In genomic region chr6:71463061-71463460, GRCh38 we compare ENCODE assay signal across 28 cellular contexts.
"Had no signal": no experiment of that assay in that cellular context is flagged by ENCODE, and none has a peak within 500 bp of the region (broad histone marks: within the 10 kb centered on the region; RNA-seq: fewer than 3 reads in every experiment).

No MANE protein-coding gene starts in this region.

- H3K4me3 Mint-ChIP-seq: activated B cell treated with CpG ODN at 0.5 μM for 24 hours; activated CD4-positive, alpha-beta T cell treated with anti-CD3 and anti-CD28 coated beads, Interleukin-2, amount 10 ng/mL, durations not matched to agents 24 days and 14 days; activated CD8-positive, alpha-beta memory T cell treated with anti-CD3 and anti-CD28 coated beads, Interleukin-2, amount 10 ng/mL, durations not matched to agents 7 days and 5 days; activated naive CD4-positive, alpha-beta T cell treated with anti-CD3 and anti-CD28 coated beads, Interleukin-2, amount 50 U/mL, for 24 hours; activated T-cell treated with anti-CD3 and anti-CD28 coated beads, Interleukin-2, amount 50 U/mL, for 24 hours; activated T-helper 1 cell treated with anti-CD3 and anti-CD28 coated beads, Interleukin-12 subunit alpha, Interleukin-12 subunit beta, Interleukin-2, Interleukin-4 antibody, amounts not matched to agents 30 ng/mL and 10 ng/mL and 1 ng/mL, durations not matched to agents 14 hours and 24 hours and 36 hours; brain; T-helper 1 cell treated with Interleukin-12 subunit alpha and Interleukin-12 subunit beta and Interleukin-4 antibody, amounts not matched to agents 30 μg/mL and 1 μg/mL, for 36 hours had no signal

- H3K36me3 Mint-ChIP-seq: activated CD8-positive, alpha-beta memory T cell treated with anti-CD3 and anti-CD28 coated beads, Interleukin-2, amount 10 ng/mL, durations not matched to agents 7 days and 5 days; activated naive CD4-positive, alpha-beta T cell treated with anti-CD3 and anti-CD28 coated beads, Interleukin-2, amount 50 U/mL, for 24 hours had no signal

- DNase-seq: activated B cell treated with CpG ODN at 0.5 μM for 24 hours; activated CD4-positive, alpha-beta T cell treated with anti-CD3 and anti-CD28 coated beads for 1 hour; activated CD4-positive, alpha-beta T cell treated with anti-CD3 and anti-CD28 coated beads, Interleukin-2, amount 10 ng/mL, durations not matched to agents 24 days and 14 days; activated CD4-positive, alpha-beta T cell treated with anti-CD3 and anti-CD28 coated beads, Interleukin-2, amount 50 U/mL, for 48 hours; activated CD8-positive, alpha-beta memory T cell treated with anti-CD3 and anti-CD28 coated beads, Interleukin-2, amount 10 ng/mL, durations not matched to agents 7 days and 5 days; activated effector memory CD4-positive, alpha-beta T cell treated with Interleukin-2 at 50 U/mL for 16 hours; activated naive CD4-positive, alpha-beta T cell; activated T-cell treated with anti-CD3 and anti-CD28 coated beads, Interleukin-2, amount 50 U/mL, for 24 hours; amygdala; Karpas-422; NCI-H1417; NCI-H1694; NCI-H2029; NCI-H2107; NCI-H2171 treated with DMSO at 0.1 percent for 48 hours; NCI-H345; NCI-H510A; NCI-H526 treated with DMSO at 0.1 percent for 48 hours; NCI-H82; Peyer's patch; Right ventricle myocardium superior had no signal

- H3K27me3 Mint-ChIP-seq: activated CD4-positive, alpha-beta T cell treated with anti-CD3 and anti-CD28 coated beads, Interleukin-2, amount 10 ng/mL, durations not matched to agents 24 days and 14 days; activated CD8-positive, alpha-beta memory T cell treated with anti-CD3 and anti-CD28 coated beads, Interleukin-2, amount 10 ng/mL, durations not matched to agents 7 days and 5 days; activated naive CD4-positive, alpha-beta T cell treated with anti-CD3 and anti-CD28 coated beads, Interleukin-2, amount 50 U/mL, for 24 hours; brain had no signal

- ATAC-seq: activated CD8-positive, alpha-beta memory T cell treated with anti-CD3 and anti-CD28 coated beads, Interleukin-2, amount 10 ng/mL, durations not matched to agents 7 days and 5 days; K562 had no signal

- H3K9me3 ChIP-seq: Peyer's patch had no signal

- H3K4me1 Mint-ChIP-seq: activated CD4-positive, alpha-beta T cell treated with anti-CD3 and anti-CD28 coated beads, Interleukin-2, amount 10 ng/mL, durations not matched to agents 24 days and 14 days; activated CD8-positive, alpha-beta memory T cell treated with anti-CD3 and anti-CD28 coated beads, Interleukin-2, amount 10 ng/mL, durations not matched to agents 7 days and 5 days; activated naive CD4-positive, alpha-beta T cell treated with anti-CD3 and anti-CD28 coated beads, Interleukin-2, amount 50 U/mL, for 24 hours; brain had no signal

- H3K36me3 ChIP-seq: cardiac muscle cell, Peyer's patch had no signal

- H3K27ac Mint-ChIP-seq: activated B cell treated with CpG ODN at 0.5 μM for 24 hours; activated CD4-positive, alpha-beta T cell treated with anti-CD3 and anti-CD28 coated beads, Interleukin-2, amount 10 ng/mL, durations not matched to agents 24 days and 14 days; activated CD8-positive, alpha-beta memory T cell treated with anti-CD3 and anti-CD28 coated beads, Interleukin-2, amount 10 ng/mL, durations not matched to agents 7 days and 5 days; activated naive CD4-positive, alpha-beta T cell treated with anti-CD3 and anti-CD28 coated beads, Interleukin-2, amount 50 U/mL, for 24 hours; activated T-cell treated with anti-CD3 and anti-CD28 coated beads, Interleukin-2, amount 50 U/mL, for 24 hours; activated T-helper 1 cell treated with anti-CD3 and anti-CD28 coated beads, Interleukin-12 subunit alpha, Interleukin-12 subunit beta, Interleukin-2, Interleukin-4 antibody, amounts not matched to agents 30 ng/mL and 10 ng/mL and 1 ng/mL, durations not matched to agents 14 hours and 24 hours and 36 hours; brain; T-helper 1 cell treated with Interleukin-12 subunit alpha and Interleukin-12 subunit beta and Interleukin-4 antibody, amounts not matched to agents 30 μg/mL and 1 μg/mL, for 36 hours had no signal

- H3K27ac ChIP-seq: cardiac muscle cell, Peyer's patch, RWPE1 had no signal

- H3K9me3 Mint-ChIP-seq: activated CD4-positive, alpha-beta T cell treated with anti-CD3 and anti-CD28 coated beads, Interleukin-2, amount 10 ng/mL, durations not matched to agents 24 days and 14 days; activated T-helper 1 cell treated with anti-CD3 and anti-CD28 coated beads, Interleukin-12 subunit alpha, Interleukin-12 subunit beta, Interleukin-2, Interleukin-4 antibody, amounts not matched to agents 30 ng/mL and 10 ng/mL and 1 ng/mL, durations not matched to agents 14 hours and 24 hours and 36 hours; T-helper 1 cell treated with Interleukin-12 subunit alpha and Interleukin-12 subunit beta and Interleukin-4 antibody, amounts not matched to agents 30 μg/mL and 1 μg/mL, for 36 hours had no signal

- H3K4me3 ChIP-seq: cardiac muscle cell, K562, Peyer's patch had no signal

- H3K4me1 ChIP-seq: Peyer's patch had no signal

- H3K27me3 ChIP-seq: cardiac muscle cell, Peyer's patch had no signal
